In the genomic region with DNA sequence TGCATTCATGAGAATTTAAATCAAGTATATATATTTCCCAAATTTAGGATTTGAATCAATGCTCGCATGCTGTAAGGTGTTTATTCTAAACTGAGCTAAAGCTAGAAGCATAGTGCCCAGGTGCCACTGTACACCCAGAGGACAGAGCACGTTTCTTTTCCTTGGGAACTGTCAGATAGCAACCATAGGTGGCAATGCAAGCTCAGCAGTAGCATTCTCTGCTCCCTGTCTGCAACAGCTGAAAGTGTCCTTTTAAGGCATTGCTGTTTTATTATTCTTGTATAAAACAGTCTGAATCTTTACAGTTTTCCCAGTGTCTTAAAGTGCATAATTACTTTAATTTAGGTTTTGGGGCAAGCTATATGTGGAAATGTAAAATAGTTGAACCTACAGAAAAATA, we compare ENCODE assay signal across 1 cellular context.
TF ChIP-seq lines count a peak whose summit lies in the region.

No MANE protein-coding gene starts in this region.

TF ChIP-seq in GM23338, 12 proteins besides CTCF, POLR2A, EP300 and RAD21 (continued from another document):
- TF ChIP-seq, protein P1, sequence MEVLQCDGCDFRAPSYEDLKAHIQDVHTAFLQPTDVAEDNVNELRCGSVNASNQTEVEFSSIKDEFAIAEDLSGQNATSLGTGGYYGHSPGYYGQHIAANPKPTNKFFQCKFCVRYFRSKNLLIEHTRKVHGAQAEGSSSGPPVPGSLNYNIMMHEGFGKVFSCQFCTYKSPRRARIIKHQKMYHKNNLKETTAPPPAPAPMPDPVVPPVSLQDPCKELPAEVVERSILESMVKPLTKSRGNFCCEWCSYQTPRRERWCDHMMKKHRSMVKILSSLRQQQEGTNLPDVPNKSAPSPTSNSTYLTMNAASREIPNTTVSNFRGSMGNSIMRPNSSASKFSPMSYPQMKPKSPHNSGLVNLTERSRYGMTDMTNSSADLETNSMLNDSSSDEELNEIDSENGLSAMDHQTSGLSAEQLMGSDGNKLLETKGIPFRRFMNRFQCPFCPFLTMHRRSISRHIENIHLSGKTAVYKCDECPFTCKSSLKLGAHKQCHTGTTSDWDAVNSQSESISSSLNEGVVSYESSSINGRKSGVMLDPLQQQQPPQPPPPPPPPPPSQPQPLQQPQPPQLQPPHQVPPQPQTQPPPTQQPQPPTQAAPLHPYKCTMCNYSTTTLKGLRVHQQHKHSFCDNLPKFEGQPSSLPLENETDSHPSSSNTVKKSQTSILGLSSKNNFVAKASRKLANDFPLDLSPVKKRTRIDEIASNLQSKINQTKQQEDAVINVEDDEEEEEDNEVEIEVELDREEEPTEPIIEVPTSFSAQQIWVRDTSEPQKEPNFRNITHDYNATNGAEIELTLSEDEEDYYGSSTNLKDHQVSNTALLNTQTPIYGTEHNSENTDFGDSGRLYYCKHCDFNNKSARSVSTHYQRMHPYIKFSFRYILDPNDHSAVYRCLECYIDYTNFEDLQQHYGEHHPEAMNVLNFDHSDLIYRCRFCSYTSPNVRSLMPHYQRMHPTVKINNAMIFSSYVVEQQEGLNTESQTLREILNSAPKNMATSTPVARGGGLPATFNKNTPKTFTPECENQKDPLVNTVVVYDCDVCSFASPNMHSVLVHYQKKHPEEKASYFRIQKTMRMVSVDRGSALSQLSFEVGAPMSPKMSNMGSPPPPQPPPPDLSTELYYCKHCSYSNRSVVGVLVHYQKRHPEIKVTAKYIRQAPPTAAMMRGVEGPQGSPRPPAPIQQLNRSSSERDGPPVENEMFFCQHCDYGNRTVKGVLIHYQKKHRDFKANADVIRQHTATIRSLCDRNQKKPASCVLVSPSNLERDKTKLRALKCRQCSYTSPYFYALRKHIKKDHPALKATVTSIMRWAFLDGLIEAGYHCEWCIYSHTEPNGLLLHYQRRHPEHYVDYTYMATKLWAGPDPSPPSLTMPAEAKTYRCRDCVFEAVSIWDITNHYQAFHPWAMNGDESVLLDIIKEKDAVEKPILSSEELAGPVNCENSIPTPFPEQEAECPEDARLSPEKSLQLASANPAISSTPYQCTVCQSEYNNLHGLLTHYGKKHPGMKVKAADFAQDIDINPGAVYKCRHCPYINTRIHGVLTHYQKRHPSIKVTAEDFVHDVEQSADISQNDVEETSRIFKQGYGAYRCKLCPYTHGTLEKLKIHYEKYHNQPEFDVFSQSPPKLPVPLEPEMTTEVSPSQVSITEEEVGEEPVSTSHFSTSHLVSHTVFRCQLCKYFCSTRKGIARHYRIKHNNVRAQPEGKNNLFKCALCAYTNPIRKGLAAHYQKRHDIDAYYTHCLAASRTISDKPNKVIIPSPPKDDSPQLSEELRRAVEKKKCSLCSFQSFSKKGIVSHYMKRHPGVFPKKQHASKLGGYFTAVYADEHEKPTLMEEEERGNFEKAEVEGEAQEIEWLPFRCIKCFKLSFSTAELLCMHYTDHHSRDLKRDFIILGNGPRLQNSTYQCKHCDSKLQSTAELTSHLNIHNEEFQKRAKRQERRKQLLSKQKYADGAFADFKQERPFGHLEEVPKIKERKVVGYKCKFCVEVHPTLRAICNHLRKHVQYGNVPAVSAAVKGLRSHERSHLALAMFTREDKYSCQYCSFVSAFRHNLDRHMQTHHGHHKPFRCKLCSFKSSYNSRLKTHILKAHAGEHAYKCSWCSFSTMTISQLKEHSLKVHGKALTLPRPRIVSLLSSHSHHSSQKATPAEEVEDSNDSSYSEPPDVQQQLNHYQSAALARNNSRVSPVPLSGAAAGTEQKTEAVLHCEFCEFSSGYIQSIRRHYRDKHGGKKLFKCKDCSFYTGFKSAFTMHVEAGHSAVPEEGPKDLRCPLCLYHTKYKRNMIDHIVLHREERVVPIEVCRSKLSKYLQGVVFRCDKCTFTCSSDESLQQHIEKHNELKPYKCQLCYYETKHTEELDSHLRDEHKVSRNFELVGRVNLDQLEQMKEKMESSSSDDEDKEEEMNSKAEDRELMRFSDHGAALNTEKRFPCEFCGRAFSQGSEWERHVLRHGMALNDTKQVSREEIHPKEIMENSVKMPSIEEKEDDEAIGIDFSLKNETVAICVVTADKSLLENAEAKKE (CRISPR knock-in tag; IDR thresholded peaks at IDR 0.05) = no peak
- no peak for TF ChIP-seq EZH2phosphoT487 (IDR thresholded peaks at IDR 0.05; ENCODE audit: unreplicated experiment)
- TF ChIP-seq, protein P2, sequence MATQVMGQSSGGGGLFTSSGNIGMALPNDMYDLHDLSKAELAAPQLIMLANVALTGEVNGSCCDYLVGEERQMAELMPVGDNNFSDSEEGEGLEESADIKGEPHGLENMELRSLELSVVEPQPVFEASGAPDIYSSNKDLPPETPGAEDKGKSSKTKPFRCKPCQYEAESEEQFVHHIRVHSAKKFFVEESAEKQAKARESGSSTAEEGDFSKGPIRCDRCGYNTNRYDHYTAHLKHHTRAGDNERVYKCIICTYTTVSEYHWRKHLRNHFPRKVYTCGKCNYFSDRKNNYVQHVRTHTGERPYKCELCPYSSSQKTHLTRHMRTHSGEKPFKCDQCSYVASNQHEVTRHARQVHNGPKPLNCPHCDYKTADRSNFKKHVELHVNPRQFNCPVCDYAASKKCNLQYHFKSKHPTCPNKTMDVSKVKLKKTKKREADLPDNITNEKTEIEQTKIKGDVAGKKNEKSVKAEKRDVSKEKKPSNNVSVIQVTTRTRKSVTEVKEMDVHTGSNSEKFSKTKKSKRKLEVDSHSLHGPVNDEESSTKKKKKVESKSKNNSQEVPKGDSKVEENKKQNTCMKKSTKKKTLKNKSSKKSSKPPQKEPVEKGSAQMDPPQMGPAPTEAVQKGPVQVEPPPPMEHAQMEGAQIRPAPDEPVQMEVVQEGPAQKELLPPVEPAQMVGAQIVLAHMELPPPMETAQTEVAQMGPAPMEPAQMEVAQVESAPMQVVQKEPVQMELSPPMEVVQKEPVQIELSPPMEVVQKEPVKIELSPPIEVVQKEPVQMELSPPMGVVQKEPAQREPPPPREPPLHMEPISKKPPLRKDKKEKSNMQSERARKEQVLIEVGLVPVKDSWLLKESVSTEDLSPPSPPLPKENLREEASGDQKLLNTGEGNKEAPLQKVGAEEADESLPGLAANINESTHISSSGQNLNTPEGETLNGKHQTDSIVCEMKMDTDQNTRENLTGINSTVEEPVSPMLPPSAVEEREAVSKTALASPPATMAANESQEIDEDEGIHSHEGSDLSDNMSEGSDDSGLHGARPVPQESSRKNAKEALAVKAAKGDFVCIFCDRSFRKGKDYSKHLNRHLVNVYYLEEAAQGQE (IDR thresholded peaks at IDR 0.05; ENCODE audit: unreplicated experiment) = no peak
- no peak for TF ChIP-seq CREB1 (CRISPR knock-in tag; IDR thresholded peaks at IDR 0.05; ENCODE audit: low read depth)
- no peak for TF ChIP-seq STAT1 (IDR thresholded peaks at IDR 0.05; ENCODE audit: unreplicated experiment)
